ENCODE assay signal across 35 cellular contexts in the genomic region with DNA sequence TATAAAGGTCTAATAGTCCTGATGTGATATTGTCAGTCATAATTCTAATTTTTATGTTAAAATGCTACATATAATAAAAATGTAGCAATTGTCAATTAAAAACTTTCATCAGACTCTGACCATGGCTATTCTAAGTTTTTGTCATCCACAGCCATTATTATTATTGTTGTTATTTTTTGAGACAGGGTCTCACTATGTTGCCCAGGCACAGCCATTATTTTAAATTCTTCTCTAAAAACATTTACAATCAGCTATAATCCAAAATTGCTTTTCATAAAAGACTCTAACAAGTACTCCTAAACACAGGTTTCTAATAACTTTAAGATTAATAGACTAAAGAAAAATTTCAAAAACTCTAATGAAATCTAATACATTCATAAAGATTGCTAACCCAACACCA. TPM values are rescaled to one million over a fixed set of nuclear protein-coding genes. Genes with fewer than 3 reads are reported as not detected.
A peak's percentile ranks its signal among the peaks of the same experiment; 100 is the strongest.
DNase-seq lines count a peak whose midpoint lies in the region; ATAC-seq, FAIRE-seq and TF ChIP-seq lines count a peak whose summit lies in the region.
"Had no signal": no experiment of that assay in that cellular context is flagged by ENCODE, and none has a peak within 500 bp of the region (broad histone marks: within the 10 kb centered on the region; RNA-seq: fewer than 3 reads in every experiment).

No MANE protein-coding gene starts in this region.

- no peak for ATAC-seq in K562
- ATAC-seq: A549; CD8-positive, alpha-beta T cell had no signal

- no peak overlapping the region for H3K9ac ChIP-seq in K562 (ENCODE audit: insufficient read depth in 1 of 2, low read depth in 2 of 2, low read length in 2 of 2)
- H3K9ac ChIP-seq: BLaER1; BLaER1 treated with 17β-estradiol and CSF1 and Interleukin-3, amounts not matched to agents 10 nM and 100 nM had no signal

- no peak for TF ChIP-seq RAD21 in K562 (CRISPR knock-in tag; conservative IDR thresholded peaks at IDR 0.05 in 1 of 2, IDR thresholded peaks at IDR 0.05 in 1 of 2)

- H3K4me1 ChIP-seq in K562 (replicated peaks in 1 of 2; ENCODE audit: control insufficient read depth in 2 of 2, insufficient read depth in 2 of 2, low read length in 2 of 2) = no peaks in the 10 kb centered on the region
- no peaks in the 10 kb centered on the region for H3K4me1 ChIP-seq in small intestine (ENCODE audit: control insufficient read depth in 2 of 2, insufficient read depth in 1 of 2, low read depth in 1 of 2, low read length in 1 of 2)
- no peaks in the 10 kb centered on the region for H3K4me1 ChIP-seq in breast epithelium
- H3K4me1 ChIP-seq: A549; BE2C; BLaER1; BLaER1 treated with 17β-estradiol and CSF1 and Interleukin-3, amounts not matched to agents 10 nM and 100 nM; Caco-2 had no signal

- TF ChIP-seq EP300 in K562 (IDR thresholded peaks at IDR 0.05; ENCODE audit: low read length) = no peak

- H3K27me3 ChIP-seq in K562 (ENCODE audit: control insufficient read depth in 2 of 2, insufficient read depth in 2 of 2, low read length in 2 of 2) = no peaks in the 10 kb centered on the region
- H3K27me3 ChIP-seq in small intestine (ENCODE audit: control insufficient read depth in 2 of 2, insufficient read depth in 2 of 2, low read length in 2 of 2) = no peaks in the 10 kb centered on the region
- no peaks in the 10 kb centered on the region for H3K27me3 ChIP-seq in breast epithelium
- H3K27me3 ChIP-seq: BE2C; BLaER1; BLaER1 treated with 17β-estradiol and CSF1 and Interleukin-3, amounts not matched to agents 10 nM and 100 nM had no signal

- intact Hi-C loops in K562 (cut with micrococcal nuclease) = no loop called here
- intact Hi-C loops in breast epithelium (cut with DNase I; ENCODE audit: low total_unique reads) = no loop called here

- in situ Hi-C loops in K562 (cut with MboI) = no loop called here

- FAIRE-seq in A204.1 (lab: Jason Lieb, UNC) = peak; percentile 73
- peak; percentile 51 for FAIRE-seq in G401.6 (lab: Jason Lieb, UNC)
- no peak for FAIRE-seq in K562 (lab: Jason Lieb, UNC)
- peak; percentile 19 for FAIRE-seq in small intestine (lab: Jason Lieb, UNC)
- FAIRE-seq: A549, D721Med had no signal

- no peaks in the 10 kb centered on the region for H3K79me2 ChIP-seq in K562 (ENCODE audit: control insufficient read depth, insufficient read depth, low read length)

- no peak overlapping the region for H3K27ac ChIP-seq in K562 (ENCODE audit: extremely low read depth, low read depth, low read length)
- no peak overlapping the region for H3K27ac ChIP-seq in small intestine (ENCODE audit: low read depth in 1 of 2, low read length in 1 of 2)
- H3K27ac ChIP-seq in breast epithelium = no peak overlapping the region
- H3K27ac ChIP-seq: 22Rv1; A549; BLaER1; BLaER1 treated with 17β-estradiol and CSF1 and Interleukin-3, amounts not matched to agents 10 nM and 100 nM; C4-2B had no signal

- TF ChIP-seq CTCF in K562 (IDR thresholded peaks at IDR 0.05 in 2 of 3, conservative IDR thresholded peaks at IDR 0.05 in 1 of 3; ENCODE audit: insufficient read depth in 2 of 3, low read depth in 1 of 3, low read length in 3 of 3) (no peak), breast epithelium (IDR thresholded peaks at IDR 0.05) (no peak)

- no peak overlapping the region for H3K4me2 ChIP-seq in K562 (ENCODE audit: insufficient read depth, low read length)
- H3K4me2 ChIP-seq: A549; BLaER1; BLaER1 treated with 17β-estradiol and CSF1 and Interleukin-3, amounts not matched to agents 10 nM and 100 nM had no signal

- POLR2A ChIA-PET in K562 (lab: Yijun Ruan, JAX) = no interaction called here

- H3K4me3 ChIP-seq in K562 (no peak overlapping the region), small intestine (ENCODE audit: low read depth in 1 of 2, low read length in 2 of 2) (no peak overlapping the region), breast epithelium (no peak overlapping the region)
- H3K4me3 ChIP-seq: A549; BLaER1; BLaER1 treated with 17β-estradiol and CSF1 and Interleukin-3, amounts not matched to agents 10 nM and 100 nM had no signal

- DNase-seq in K562 (ENCODE audit: extremely low read depth in 1 of 4, low spot score in 3 of 4) = no peak
- no peak for DNase-seq in small intestine
- DNase-seq in AG08395 (ENCODE audit: low spot score) = no peak
- DNase-seq in CD1c-positive myeloid dendritic cell (ENCODE audit: extremely low spot score) = no peak
- no peak for DNase-seq in UCSD-AML1 (lab: John Stamatoyannopoulos, UW; ENCODE audit: unreplicated experiment)
- DNase-seq in breast epithelium (ENCODE audit: low spot score in 2 of 2) = no peak
- DNase-seq: 8988T; ACHN; AML-193; BE2C; C1 segment of cervical spinal cord; Caco-2; Calu3; CD4-positive, alpha-beta memory T cell; CD4-positive, alpha-beta T cell; CD4-positive, CD25-positive, alpha-beta regulatory T cell; CD8-positive, alpha-beta memory T cell; CD8-positive, alpha-beta T cell; COR-L47; DMS 273 treated with DMSO at 0.1 percent for 48 hours; DMS153; DMS53; DMS79; DMS79 treated with DMSO at 0.1 percent for 48 hours; DND-41; EL; GDM1 had no signal

- H3K9me3 ChIP-seq in K562 (replicated peaks; ENCODE audit: control insufficient read depth, insufficient read depth, low read depth, low read length) = no peaks in the 10 kb centered on the region
- H3K9me3 ChIP-seq in small intestine (ENCODE audit: control insufficient read depth, low read depth) = no peaks in the 10 kb centered on the region
- H3K9me3 ChIP-seq in breast epithelium = no peaks in the 10 kb centered on the region
- H3K9me3 ChIP-seq: A549; BE2C; BLaER1; BLaER1 treated with 17β-estradiol and CSF1 and Interleukin-3, amounts not matched to agents 10 nM and 100 nM; Caco-2 had no signal

- H3K9me1 ChIP-seq in K562 (ENCODE audit: control insufficient read depth, insufficient read depth, low read length) = no peaks in the 10 kb centered on the region

- BruUV-seq in K562 (replicated peaks; lab: Mats Ljungman, UMichigan) = no TSS peak

- TF ChIP-seq POLR2A in K562 (conservative IDR thresholded peaks at IDR 0.05) = no peak
- no peak for TF ChIP-seq POLR2A in breast epithelium (IDR thresholded peaks at IDR 0.05)

- H2AFZ ChIP-seq in K562 (ENCODE audit: low read depth, low read length) = no peak overlapping the region

- H4K20me1 ChIP-seq in K562 (replicated peaks; ENCODE audit: control insufficient read depth, insufficient read depth, low read length) = no peaks in the 10 kb centered on the region
- H4K20me1 ChIP-seq: BLaER1; BLaER1 treated with 17β-estradiol and CSF1 and Interleukin-3, amounts not matched to agents 10 nM and 100 nM had no signal

- CTCF ChIA-PET in K562 (lab: Yijun Ruan, JAX; ENCODE audit: low intra/inter-chr PET ratio) = no interaction called here

- no peaks in the 10 kb centered on the region for H3K36me3 ChIP-seq in K562 (ENCODE audit: control insufficient read depth, insufficient read depth, low read length)
- H3K36me3 ChIP-seq in small intestine (ENCODE audit: control insufficient read depth in 2 of 2, insufficient read depth in 2 of 2, low read length in 2 of 2) = no peaks in the 10 kb centered on the region
- H3K36me3 ChIP-seq in breast epithelium = no peaks in the 10 kb centered on the region
- H3K36me3 ChIP-seq: BE2C; BLaER1; BLaER1 treated with 17β-estradiol and CSF1 and Interleukin-3, amounts not matched to agents 10 nM and 100 nM had no signal

TF ChIP-seq in K562, 482 proteins besides CTCF, POLR2A, EP300 and RAD21:
- TF ChIP-seq ZNF121 (CRISPR knock-in tag; conservative IDR thresholded peaks at IDR 0.05) (peak; percentile 72), RBM25 (IDR thresholded peaks at IDR 0.05; ENCODE audit: low read depth, low read length, severe bottlenecking) (peak; percentile 70)
- TF ChIP-seq, protein P1, sequence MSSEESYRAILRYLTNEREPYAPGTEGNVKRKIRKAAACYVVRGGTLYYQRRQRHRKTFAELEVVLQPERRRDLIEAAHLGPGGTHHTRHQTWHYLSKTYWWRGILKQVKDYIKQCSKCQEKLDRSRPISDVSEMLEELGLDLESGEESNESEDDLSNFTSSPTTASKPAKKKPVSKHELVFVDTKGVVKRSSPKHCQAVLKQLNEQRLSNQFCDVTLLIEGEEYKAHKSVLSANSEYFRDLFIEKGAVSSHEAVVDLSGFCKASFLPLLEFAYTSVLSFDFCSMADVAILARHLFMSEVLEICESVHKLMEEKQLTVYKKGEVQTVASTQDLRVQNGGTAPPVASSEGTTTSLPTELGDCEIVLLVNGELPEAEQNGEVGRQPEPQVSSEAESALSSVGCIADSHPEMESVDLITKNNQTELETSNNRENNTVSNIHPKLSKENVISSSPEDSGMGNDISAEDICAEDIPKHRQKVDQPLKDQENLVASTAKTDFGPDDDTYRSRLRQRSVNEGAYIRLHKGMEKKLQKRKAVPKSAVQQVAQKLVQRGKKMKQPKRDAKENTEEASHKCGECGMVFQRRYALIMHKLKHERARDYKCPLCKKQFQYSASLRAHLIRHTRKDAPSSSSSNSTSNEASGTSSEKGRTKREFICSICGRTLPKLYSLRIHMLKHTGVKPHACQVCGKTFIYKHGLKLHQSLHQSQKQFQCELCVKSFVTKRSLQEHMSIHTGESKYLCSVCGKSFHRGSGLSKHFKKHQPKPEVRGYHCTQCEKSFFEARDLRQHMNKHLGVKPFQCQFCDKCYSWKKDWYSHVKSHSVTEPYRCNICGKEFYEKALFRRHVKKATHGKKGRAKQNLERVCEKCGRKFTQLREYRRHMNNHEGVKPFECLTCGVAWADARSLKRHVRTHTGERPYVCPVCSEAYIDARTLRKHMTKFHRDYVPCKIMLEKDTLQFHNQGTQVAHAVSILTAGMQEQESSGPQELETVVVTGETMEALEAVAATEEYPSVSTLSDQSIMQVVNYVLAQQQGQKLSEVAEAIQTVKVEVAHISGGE (CRISPR knock-in tag; IDR thresholded peaks at IDR 0.05) = no peak
TF ChIP-seq in K562: peak in this region for 2.

RNA-seq across cellular contexts. Expression of a gene that starts 41.0 kb away (rescaled TPM):
- total RNA-seq in K562 (2011; cell fraction: chromatin; rRNA removed; ENCODE audit: low replicate concordance) = 43.5 and 203 TPM in 2 replicates
- total RNA-seq in K562 (2011; cell fraction: nucleolus; rRNA removed) = 27.0 and 45.0 TPM in 2 replicates
- 67.0 and 71.2 TPM in 2 replicates for total RNA-seq in K562 (2011; cell fraction: nucleoplasm; rRNA removed)
- total RNA-seq in K562 (2014; rRNA removed) (30.0 and 33.6 TPM in 2 replicates), K562 (2014; rRNA removed; fragmentation: Illumina TruSeq; extraction: Trizol) (43.8 and 47.8 TPM in 2 replicates), K562 (2015; rRNA removed; fragmentation: Illumina TruSeq; extraction: Trizol) (43.7 and 45.3 TPM in 2 replicates), K562 (2021) (39.3 and 39.5 TPM in 2 replicates), breast epithelium (10 to 100 TPM; 59.8 to 87.8 (median 74.4) TPM)
- polyA plus RNA-seq in K562 (2011; rRNA removed) (22.8 and 25.2 TPM in 2 replicates), K562 (2014; fragmentation: Illumina TruSeq; extraction: Trizol) (38.6 and 44.0 TPM in 2 replicates), K562 (2014; fragmentation: Nextera tagmentation; extraction: Ambion mirVana) (10 to 100 TPM in 1 of 2 experiments, 1 to 10 TPM in 1; 8.2 to 11.0 TPM), K562 (2014; rRNA removed) (23.0 and 24.6 TPM in 2 replicates), small intestine (10 to 100 TPM; 15.9 to 20.8 (median 16.6) TPM)
- 14.6 and 16.8 TPM in 2 replicates for polyA plus RNA-seq in K562 (2011; cell fraction: cytosol; rRNA removed)
- 28.4 and 29.7 TPM in 2 replicates for polyA plus RNA-seq in K562 (2011; cell fraction: nucleus; rRNA removed)
- 25.0 and 27.7 TPM in 2 replicates for polyA plus RNA-seq in K562 (2012)
- polyA minus RNA-seq in K562 (2011; rRNA and poly(A)+ RNA removed) = 86.5 and 93.7 TPM in 2 replicates
- polyA minus RNA-seq in K562 (2011; cell fraction: cytosol; rRNA and poly(A)+ RNA removed) = 32.7 and 35.5 TPM in 2 replicates
- polyA minus RNA-seq in K562 (2011; cell fraction: nucleus; rRNA and poly(A)+ RNA removed) = 37.7 and 69.1 TPM in 2 replicates
